In genomic region chrX:82541822-82542221, GRCh38 we compare ENCODE assay signal across 2 cellular contexts.
TF ChIP-seq lines count a peak whose summit lies in the region.

No MANE protein-coding gene starts in this region.

TF ChIP-seq in liver, 16 proteins besides CTCF, POLR2A, EP300 and RAD21 (continued from another document):
- TF ChIP-seq REST (IDR thresholded peaks at IDR 0.05) (peak; percentile 14), EGR1 (IDR thresholded peaks at IDR 0.05; ENCODE audit: low read depth in 2 of 2) (no peak), MAX (IDR thresholded peaks at IDR 0.05) (no peak)

TF ChIP-seq in HepG2, 621 proteins besides CTCF, POLR2A, EP300 and RAD21 (continued from another document):
- no peak for TF ChIP-seq TERF1 (CRISPR knock-in tag; IDR thresholded peaks at IDR 0.05)
- no peak for TF ChIP-seq SRSF1 (optimal IDR thresholded peaks at IDR 0.05; ENCODE audit: low read depth, low read length)
- no peak for TF ChIP-seq ATRX (CRISPR knock-in tag; IDR thresholded peaks at IDR 0.05; ENCODE audit: borderline replicate concordance)
- no peak for TF ChIP-seq HMG20B (CRISPR knock-in tag; conservative IDR thresholded peaks at IDR 0.05)
- TF ChIP-seq TFAP4 (IDR thresholded peaks at IDR 0.05; ENCODE audit: borderline replicate concordance, low read depth): no peak
- no peak for TF ChIP-seq NAIF1 (CRISPR knock-in tag; IDR thresholded peaks at IDR 0.05; ENCODE audit: borderline replicate concordance)
